10 cellular contexts compared by ENCODE assay signal in genomic region chr5:139495644-139496435, GRCh38. TPM values are rescaled to one million over a fixed set of nuclear protein-coding genes. Genes with fewer than 3 reads are reported as not detected.
DNase-seq lines count a peak whose midpoint lies in the region; ATAC-seq, FAIRE-seq and TF ChIP-seq lines count a peak whose summit lies in the region.
"Had no signal": no experiment of that assay in that cellular context is flagged by ENCODE, and none has a peak within 500 bp of the region (broad histone marks: within the 10 kb centered on the region; RNA-seq: fewer than 3 reads in every experiment).

No MANE protein-coding gene starts in this region.

- DNase-seq in A172 (ENCODE audit: low spot score) (peak; percentile 38), H54 (ENCODE audit: insufficient read length, low spot score) (no peak), left cardiac atrium (no peak), midbrain (lab: John Stamatoyannopoulos, UW) (no peak), globus pallidus (ENCODE audit: low spot score) (no peak), G401 (ENCODE audit: low spot score) (no peak)
- peak; percentile 51 for DNase-seq in activated CD4-positive, alpha-beta memory T cell treated with anti-CD3 and anti-CD28 coated beads for 36 hours
- DNase-seq: body of pancreas, DMS153 had no signal

- peak overlapping the region; percentile 73 for H3K27ac Mint-ChIP-seq in activated CD4-positive, alpha-beta memory T cell treated with anti-CD3 and anti-CD28 coated beads for 36 hours

- peaks cover 26% of the 10 kb centered on the region for H3K4me1 Mint-ChIP-seq in activated CD4-positive, alpha-beta memory T cell treated with anti-CD3 and anti-CD28 coated beads for 36 hours (ENCODE audit: low read depth)

- in situ Hi-C loops in G401 (cut with HindIII; ENCODE audit: low sequenced_read_pairs) = no loop called here

- no peak for TF ChIP-seq POLR2A in H54 (IDR thresholded peaks at IDR 0.05; ENCODE audit: low read depth, low read length)

- no peaks in the 10 kb centered on the region for H3K9me3 Mint-ChIP-seq in activated CD4-positive, alpha-beta memory T cell treated with anti-CD3 and anti-CD28 coated beads for 36 hours

- H3K36me3 Mint-ChIP-seq in activated CD4-positive, alpha-beta memory T cell treated with anti-CD3 and anti-CD28 coated beads for 36 hours = no peaks in the 10 kb centered on the region

- CTCF ChIA-PET in activated CD4-positive, alpha-beta memory T cell treated with anti-CD3 and anti-CD28 coated beads for 36 hours (lab: Charles Lee) = interaction anchor here (0.5 to 5.3 kb wide), 8 partner anchors 12 to 76 kb away, joined by 3 to 29 read pairs (median 4); partner anchors contain the start of gene STING1

- POLR2A ChIA-PET in activated CD4-positive, alpha-beta memory T cell treated with anti-CD3 and anti-CD28 coated beads for 36 hours (lab: Charles Lee) = interaction anchor here (1.6 to 1.9 kb wide), 2 partner anchors 14 to 17 kb away, joined by 9 to 15 read pairs; partner anchors contain the start of gene STING1

- FAIRE-seq in H54 (lab: Jason Lieb, UNC) = peak; percentile 23

- H3K27me3 Mint-ChIP-seq in activated CD4-positive, alpha-beta memory T cell treated with anti-CD3 and anti-CD28 coated beads for 36 hours = no peaks in the 10 kb centered on the region

- H3K4me3 Mint-ChIP-seq in activated CD4-positive, alpha-beta memory T cell treated with anti-CD3 and anti-CD28 coated beads for 36 hours = no peak overlapping the region

- ATAC-seq in left cardiac atrium = peak; percentile 35 to 42
- no peak for ATAC-seq in HG02571 (IDR thresholded peaks at IDR 0.05; ENCODE audit: unreplicated experiment)
- ATAC-seq: body of pancreas had no signal

- intact Hi-C loops in activated CD4-positive, alpha-beta memory T cell treated with anti-CD3 and anti-CD28 coated beads for 36 hours (cut with micrococcal nuclease) = no loop called here
- intact Hi-C loops in left cardiac atrium (cut with DNase I) = no loop called here

RNA-seq across cellular contexts. Expression of gene STING1, which starts 13.3 kb away (rescaled TPM):
- total RNA-seq in A172 (2014; rRNA removed; shearing (Covaris generic)) = 32.2 and 39.0 TPM in 2 replicates
- total RNA-seq in activated CD4-positive, alpha-beta memory T cell treated with anti-CD3 and anti-CD28 coated beads for 36 hours = 100 to 1,000 TPM; 339 to 344 TPM
- 10 to 100 TPM; 84.4 to 92.0 TPM for total RNA-seq in left cardiac atrium
- total RNA-seq in G401 (2014; rRNA removed; shearing (Covaris generic)) = 23.1 and 49.2 TPM in 2 replicates

RNA-seq across cellular contexts. Expression of gene SMIM33, which starts 25.0 kb away (rescaled TPM):
- total RNA-seq in A172 (2014; rRNA removed; shearing (Covaris generic)) = not detected in 2 replicates
- total RNA-seq in activated CD4-positive, alpha-beta memory T cell treated with anti-CD3 and anti-CD28 coated beads for 36 hours = 1 to 10 TPM; 1.5 TPM
- not detected for total RNA-seq in left cardiac atrium
- not detected in 2 replicates for total RNA-seq in G401 (2014; rRNA removed; shearing (Covaris generic))
- total RNA-seq: body of pancreas had no signal

RNA-seq across cellular contexts. Expression of gene ECSCR, which starts 33.3 kb away (rescaled TPM):
- total RNA-seq in A172 (2014; rRNA removed; shearing (Covaris generic)) = 0.62 and 1.8 TPM in 2 replicates
- total RNA-seq in activated CD4-positive, alpha-beta memory T cell treated with anti-CD3 and anti-CD28 coated beads for 36 hours = 1 to 10 TPM; 3.7 to 4.2 TPM
- total RNA-seq in left cardiac atrium = 10 to 100 TPM; 21.6 to 49.8 TPM
- 2.0 and 6.3 TPM in 2 replicates for total RNA-seq in G401 (2014; rRNA removed; shearing (Covaris generic))

RNA-seq across cellular contexts. Expression of gene DNAJC18, which starts 56.5 kb away (rescaled TPM):
- total RNA-seq in A172 (2014; rRNA removed; shearing (Covaris generic)) = 6.4 and 8.2 TPM in 2 replicates
- total RNA-seq in activated CD4-positive, alpha-beta memory T cell treated with anti-CD3 and anti-CD28 coated beads for 36 hours = 10 to 100 TPM; 54.1 to 56.0 TPM
- total RNA-seq in left cardiac atrium = 10 to 100 TPM; 14.8 to 15.2 TPM
- total RNA-seq in G401 (2014; rRNA removed; shearing (Covaris generic)) = 4.1 and 18.8 TPM in 2 replicates

Comparison
In these comparisons a context has a peak if more than half of its experiments do, and no peak if none do; other contexts are left out.
1. DNase-seq: peak in A172 (single experiment) and activated CD4-positive, alpha-beta memory T cell treated with anti-CD3 and anti-CD28 coated beads for 36 hours (single experiment); none in H54 (single experiment), left cardiac atrium (single experiment), midbrain (single experiment), globus pallidus (single experiment) and G401 (single experiment).